ENCODE assay signal across 13 cellular contexts in genomic region chr10:103636492-103636891, GRCh38.
DNase-seq lines count a peak whose midpoint lies in the region; ATAC-seq, FAIRE-seq and TF ChIP-seq lines count a peak whose summit lies in the region.
"Had no signal": no experiment of that assay in that cellular context is flagged by ENCODE, and none has a peak within 500 bp of the region (broad histone marks: within the 10 kb centered on the region; RNA-seq: fewer than 3 reads in every experiment).

No MANE protein-coding gene starts in this region.

- H3K4me3 ChIP-seq in mesenchymal stem cell (ENCODE audit: insufficient read depth in 1 of 2, low read depth in 1 of 2, low read length in 2 of 2) (no peak overlapping the region), thoracic aorta (no peak overlapping the region)
- H3K4me3 ChIP-seq: hepatocyte had no signal

- peaks cover 16 to 28% of the 10 kb centered on the region in 2 experiments for H3K36me3 ChIP-seq in mesenchymal stem cell (ENCODE audit: control insufficient read depth in 1 of 2, insufficient read depth in 2 of 2, low read depth in 1 of 2, low read length in 2 of 2)
- no peaks in the 10 kb centered on the region for H3K36me3 ChIP-seq in thoracic aorta

- H2BK12ac ChIP-seq in mesenchymal stem cell (ENCODE audit: low read length in 2 of 2) = no peak overlapping the region

- no peak overlapping the region for H3K4me2 ChIP-seq in mesenchymal stem cell (ENCODE audit: low read length, poor library complexity, severe bottlenecking)
- H3K4me2 ChIP-seq: hepatocyte had no signal

- H2AK5ac ChIP-seq in mesenchymal stem cell (ENCODE audit: low read length, severe bottlenecking) = no peak overlapping the region

- H2BK5ac ChIP-seq in mesenchymal stem cell (ENCODE audit: low read depth, low read length, poor library complexity, severe bottlenecking) = no peak overlapping the region

- no peak overlapping the region for H2AFZ ChIP-seq in mesenchymal stem cell (ENCODE audit: low read depth, low read length)
- H2AFZ ChIP-seq: hepatocyte had no signal

- no peak overlapping the region for H4K8ac ChIP-seq in mesenchymal stem cell (ENCODE audit: low read length)

- no peak overlapping the region for H3K4ac ChIP-seq in mesenchymal stem cell (ENCODE audit: low read depth in 1 of 2, low read length in 2 of 2)

- TF ChIP-seq CTCF in thoracic aorta (IDR thresholded peaks at IDR 0.05) = no peak

- no peak overlapping the region for H3K18ac ChIP-seq in mesenchymal stem cell (ENCODE audit: low read depth in 1 of 2, low read length in 2 of 2)

- H3K9ac ChIP-seq in mesenchymal stem cell (ENCODE audit: low read length) = peak overlapping the region; percentile 43

- ATAC-seq in thoracic aorta (ENCODE audit: insufficient number of reproducible peaks, low FRiP score, low read depth) (no peak), GM21576 (IDR thresholded peaks at IDR 0.05; ENCODE audit: unreplicated experiment) (no peak)
- ATAC-seq: T-helper 17 cell had no signal

- no peak overlapping the region for H3K23ac ChIP-seq in mesenchymal stem cell (ENCODE audit: low read length in 2 of 2)

- no peak for FAIRE-seq in RCC 7860 (lab: Jason Lieb, UNC)

- peaks cover 5% of the 10 kb centered on the region for H3K4me1 ChIP-seq in mesenchymal stem cell (ENCODE audit: control insufficient read depth, insufficient read depth, low read depth, low read length)
- H3K4me1 ChIP-seq in thoracic aorta (ENCODE audit: control insufficient read depth in 1 of 2, low read depth in 2 of 2) = peaks cover 31 to 76% of the 10 kb centered on the region in 2 donors

- H2BK120ac ChIP-seq in mesenchymal stem cell (ENCODE audit: low read depth, low read length) = no peak overlapping the region

- no peak overlapping the region for H4K91ac ChIP-seq in mesenchymal stem cell (ENCODE audit: low read length)

- no peak overlapping the region for H3K14ac ChIP-seq in mesenchymal stem cell (ENCODE audit: low read length in 2 of 2)

- H3K27ac ChIP-seq in cingulate gyrus (ENCODE audit: low read depth, low read length) (peak overlapping the region; percentile 63), mesenchymal stem cell (ENCODE audit: low read length, poor library complexity, severe bottlenecking) (no peak overlapping the region), thoracic aorta (peak overlapping the region; percentile 90 to 97)
- H3K27ac ChIP-seq: hepatocyte had no signal

- H2BK15ac ChIP-seq in mesenchymal stem cell (ENCODE audit: low read depth, poor library complexity, severe bottlenecking) = no peak overlapping the region

- WGBS in mesenchymal stem cell = 70% methylated on average over 5 of the region's 5 CpGs

- H3K79me1 ChIP-seq in mesenchymal stem cell (replicated peaks; ENCODE audit: low read length, poor library complexity, severe bottlenecking) = peaks cover 7% of the 10 kb centered on the region

- H3K27me3 ChIP-seq in mesenchymal stem cell (ENCODE audit: control insufficient read depth in 1 of 2, insufficient read depth in 1 of 2, low read length in 2 of 2) (no peaks in the 10 kb centered on the region), thoracic aorta (replicated peaks; ENCODE audit: insufficient read depth) (no peaks in the 10 kb centered on the region)
- H3K27me3 ChIP-seq: hepatocyte had no signal

- H3K9me3 ChIP-seq in mesenchymal stem cell (ENCODE audit: control insufficient read depth, low read length) (no peaks in the 10 kb centered on the region), thoracic aorta (no peaks in the 10 kb centered on the region)

- DNase-seq in NCI-H69 (lab: John Stamatoyannopoulos, UW) (peak; percentile 8), mesenchymal stem cell (no peak), thoracic aorta (ENCODE audit: low spot score) (no peak), NCI-H446 (lab: John Stamatoyannopoulos, UW) (no peak), RCC 7860 (ENCODE audit: low spot score) (no peak)
- DNase-seq: activated CD8-positive, alpha-beta memory T cell treated with anti-CD3 and anti-CD28 coated beads, Interleukin-2, amount 50 U/mL, for 48 hours; activated naive CD4-positive, alpha-beta T cell treated with anti-CD3 and anti-CD28 coated beads, Interleukin-2, amount 50 U/mL, for 16 hours; NCI-H187; NCI-H526; T-helper 17 cell had no signal
